ENCODE assay signal across 13 cellular contexts in genomic region chr9:107274096-107274495, GRCh38. TPM values are rescaled to one million over a fixed set of nuclear protein-coding genes. Genes with fewer than 3 reads are reported as not detected.
DNase-seq lines count a peak whose midpoint lies in the region; ATAC-seq, FAIRE-seq and TF ChIP-seq lines count a peak whose summit lies in the region.
"Had no signal": no experiment of that assay in that cellular context is flagged by ENCODE, and none has a peak within 500 bp of the region (broad histone marks: within the 10 kb centered on the region; RNA-seq: fewer than 3 reads in every experiment).

No MANE protein-coding gene starts in this region.

- no peak for DNase-seq in cardiac muscle cell (ENCODE audit: low read depth in 1 of 2, low spot score in 1 of 2)
- no peak for DNase-seq in left ventricle myocardium inferior
- DNase-seq in K562 (ENCODE audit: extremely low read depth in 1 of 4, low spot score in 3 of 4) = peak; percentile 26 to 59 (median 44)
- DNase-seq in thoracic aorta (ENCODE audit: low spot score) = no peak
- DNase-seq in stimulated activated CD4-positive, alpha-beta T cell treated with anti-CD3 and anti-CD28 coated beads, Interleukin-15, amount 100 ng/mL, for 24 hours = no peak
- DNase-seq in DMS79 treated with DMSO at 0.1 percent for 48 hours (lab: John Stamatoyannopoulos, UW) = no peak
- DNase-seq: activated naive CD4-positive, alpha-beta T cell; NCI-H524 had no signal

- no peak for TF ChIP-seq POLR2A in K562 (conservative IDR thresholded peaks at IDR 0.05)

- H3K27ac ChIP-seq in cardiac muscle cell (no peak overlapping the region), left ventricle myocardium inferior (replicated peaks) (no peak overlapping the region), K562 (ENCODE audit: extremely low read depth, low read depth, low read length) (no peak overlapping the region), thoracic aorta (no peak overlapping the region)

- TF ChIP-seq EP300 in K562 (IDR thresholded peaks at IDR 0.05; ENCODE audit: low read length) = peak; percentile 68

- TF ChIP-seq RAD21 in K562 (CRISPR knock-in tag; conservative IDR thresholded peaks at IDR 0.05 in 1 of 2, IDR thresholded peaks at IDR 0.05 in 1 of 2) = no peak

- no peak overlapping the region for H3K4me3 ChIP-seq in cardiac muscle cell
- no peak overlapping the region for H3K4me3 ChIP-seq in left ventricle myocardium inferior
- H3K4me3 ChIP-seq in K562 = no peak overlapping the region
- no peak overlapping the region for H3K4me3 ChIP-seq in thoracic aorta
- H3K4me3 ChIP-seq: tibial nerve had no signal

- no peaks in the 10 kb centered on the region for H3K9me1 ChIP-seq in K562 (ENCODE audit: control insufficient read depth, insufficient read depth, low read length)

- intact Hi-C loops in left ventricle myocardium inferior (cut with micrococcal nuclease) = no loop called here
- intact Hi-C loops in K562 (cut with micrococcal nuclease) = no loop called here

- peak overlapping the region; percentile 53; the same call in 1 of the 2 replicates for H3K4me2 ChIP-seq in K562 (ENCODE audit: insufficient read depth, low read length)

- CTCF ChIA-PET in K562 (lab: Yijun Ruan, JAX; ENCODE audit: low intra/inter-chr PET ratio) = no interaction called here

- peak; percentile 2 for TF ChIP-seq CTCF in cardiac muscle cell (IDR thresholded peaks at IDR 0.05; ENCODE audit: low read depth, low read length)
- no peak for TF ChIP-seq CTCF in left ventricle myocardium inferior (IDR thresholded peaks at IDR 0.05; ENCODE audit: borderline replicate concordance)
- peak in 2 of 3 experiments; percentile 28 to 31; a peak in 2 of 6 replicates for TF ChIP-seq CTCF in K562 (IDR thresholded peaks at IDR 0.05 in 2 of 3, conservative IDR thresholded peaks at IDR 0.05 in 1 of 3; ENCODE audit: insufficient read depth in 2 of 3, low read depth in 1 of 3, low read length in 3 of 3)
- TF ChIP-seq CTCF in thoracic aorta (IDR thresholded peaks at IDR 0.05) = peak; percentile 13

- POLR2A ChIA-PET in K562 (lab: Yijun Ruan, JAX) = interaction anchor here (0.6 to 1.3 kb wide), 5 partner anchors 8 to 255 kb away, joined by 3 to 5 read pairs (median 3); no protein-coding TSS in a partner anchor

- peak; percentile 84 for FAIRE-seq in K562 (lab: Jason Lieb, UNC)
- FAIRE-seq: endothelial cell of umbilical vein, TTC549 had no signal

- H3K4me1 ChIP-seq in cardiac muscle cell (ENCODE audit: low read depth) (no peaks in the 10 kb centered on the region), left ventricle myocardium inferior (peaks cover 20% of the 10 kb centered on the region), K562 (replicated peaks in 1 of 2; ENCODE audit: control insufficient read depth in 2 of 2, insufficient read depth in 2 of 2, low read length in 2 of 2) (peaks cover 5 to 12% of the 10 kb centered on the region in 2 experiments; a peak in 3 of 5 replicates), thoracic aorta (ENCODE audit: control insufficient read depth in 1 of 2, low read depth in 2 of 2) (peaks cover 0 to 8% of the 10 kb centered on the region in 2 donors)

- no peaks in the 10 kb centered on the region for H4K20me1 ChIP-seq in K562 (replicated peaks; ENCODE audit: control insufficient read depth, insufficient read depth, low read length)

- WGBS in K562 (ENCODE audit: insufficient coverage, low coverage, missing lambda C conversion rate) = 0% methylated on average over 1 of the region's 1 CpG

- no peaks in the 10 kb centered on the region for H3K36me3 ChIP-seq in cardiac muscle cell
- H3K36me3 ChIP-seq in left ventricle myocardium inferior = no peaks in the 10 kb centered on the region
- no peaks in the 10 kb centered on the region for H3K36me3 ChIP-seq in K562 (ENCODE audit: control insufficient read depth, insufficient read depth, low read length)
- H3K36me3 ChIP-seq in thoracic aorta = no peaks in the 10 kb centered on the region
- H3K36me3 ChIP-seq: tibial nerve had no signal

- peak; percentile 81 for ATAC-seq in HG03135 (IDR thresholded peaks at IDR 0.05; ENCODE audit: unreplicated experiment)
- ATAC-seq in K562 = peak; percentile 88
- ATAC-seq in thoracic aorta (ENCODE audit: insufficient number of reproducible peaks, low FRiP score, low read depth) = no peak
- ATAC-seq in HG02981 (IDR thresholded peaks at IDR 0.05; ENCODE audit: unreplicated experiment) = no peak

- H3K9ac ChIP-seq in K562 (ENCODE audit: insufficient read depth in 1 of 2, low read depth in 2 of 2, low read length in 2 of 2) = no peak overlapping the region; a peak in 1 of 4 replicates

- H3K9me3 ChIP-seq in cardiac muscle cell (ENCODE audit: low read depth) (no peaks in the 10 kb centered on the region), left ventricle myocardium inferior (replicated peaks) (no peaks in the 10 kb centered on the region), K562 (replicated peaks; ENCODE audit: control insufficient read depth, insufficient read depth, low read depth, low read length) (no peaks in the 10 kb centered on the region), thoracic aorta (no peaks in the 10 kb centered on the region)
- H3K9me3 ChIP-seq: tibial nerve had no signal

- H3K27me3 ChIP-seq in cardiac muscle cell = no peaks in the 10 kb centered on the region
- H3K27me3 ChIP-seq in left ventricle myocardium inferior (ENCODE audit: low read depth) = no peaks in the 10 kb centered on the region
- H3K27me3 ChIP-seq in K562 (ENCODE audit: control insufficient read depth in 2 of 2, insufficient read depth in 2 of 2, low read length in 2 of 2) = peaks cover 5 to 14% of the 10 kb centered on the region in 2 experiments
- H3K27me3 ChIP-seq in thoracic aorta (replicated peaks; ENCODE audit: insufficient read depth) = no peaks in the 10 kb centered on the region
- H3K27me3 ChIP-seq: tibial nerve had no signal

- BruUV-seq in K562 (replicated peaks; lab: Mats Ljungman, UMichigan) = no TSS peak

- in situ Hi-C loops in K562 (cut with MboI) = no loop called here

- peak overlapping the region; percentile 64; the same call in 1 of the 2 replicates for H2AFZ ChIP-seq in K562 (ENCODE audit: low read depth, low read length)

- H3K79me2 ChIP-seq in K562 (ENCODE audit: control insufficient read depth, insufficient read depth, low read length) = no peaks in the 10 kb centered on the region

TF ChIP-seq in K562, 482 proteins besides CTCF, POLR2A, EP300 and RAD21 (continues in another document):
- TF ChIP-seq GATA2 (CRISPR knock-in tag; IDR thresholded peaks at IDR 0.05) (peak; percentile 72), MXI1 (IDR thresholded peaks at IDR 0.05; ENCODE audit: low read depth, low read length) (no peak), RBM25 (IDR thresholded peaks at IDR 0.05; ENCODE audit: low read depth, low read length, severe bottlenecking) (no peak), MITF (IDR thresholded peaks at IDR 0.05) (no peak), ZBTB33 (CRISPR knock-in tag; IDR thresholded peaks at IDR 0.05) (no peak)

RNA-seq across cellular contexts. Expression of gene RAD23B, which starts 9.0 kb away (rescaled TPM):
- total RNA-seq in cardiac muscle cell (84.7 and 88.5 TPM in 2 replicates), left ventricle myocardium inferior (104 TPM), K562 (2014; rRNA removed) (43.9 and 47.6 TPM in 2 replicates), K562 (2014; rRNA removed; fragmentation: Illumina TruSeq; extraction: Trizol) (133 and 144 TPM in 2 replicates), K562 (2015; rRNA removed; fragmentation: Illumina TruSeq; extraction: Trizol) (108 and 114 TPM in 2 replicates), K562 (2021) (129 and 134 TPM in 2 replicates), thoracic aorta (10 to 100 TPM; 33.3 to 57.4 TPM)
- polyA plus RNA-seq in cardiac muscle cell (11.7 and 13.6 TPM in 2 replicates), K562 (2011; rRNA removed) (128 and 165 TPM in 2 replicates), K562 (2014; fragmentation: Illumina TruSeq; extraction: Trizol) (141 and 184 TPM in 2 replicates), K562 (2014; fragmentation: Nextera tagmentation; extraction: Ambion mirVana) (10 to 100 TPM; 14.5 to 30.4 TPM), K562 (2014; rRNA removed) (86.3 and 86.9 TPM in 2 replicates)
- 35.9 and 44.5 TPM in 2 replicates for total RNA-seq in K562 (2011; cell fraction: chromatin; rRNA removed; ENCODE audit: low replicate concordance)
- total RNA-seq in K562 (2011; cell fraction: nucleolus; rRNA removed) = 23.2 and 23.3 TPM in 2 replicates
- total RNA-seq in K562 (2011; cell fraction: nucleoplasm; rRNA removed) = 33.0 and 46.1 TPM in 2 replicates
- polyA plus RNA-seq in K562 (2011; cell fraction: cytosol; rRNA removed) = 87.8 and 95.1 TPM in 2 replicates
- polyA plus RNA-seq in K562 (2011; cell fraction: nucleus; rRNA removed) = 40.4 and 42.4 TPM in 2 replicates
- polyA plus RNA-seq in K562 (2012) = 61.4 and 102 TPM in 2 replicates
- polyA minus RNA-seq in K562 (2011; rRNA and poly(A)+ RNA removed) = 139 and 204 TPM in 2 replicates
- 116 and 172 TPM in 2 replicates for polyA minus RNA-seq in K562 (2011; cell fraction: cytosol; rRNA and poly(A)+ RNA removed)
- polyA minus RNA-seq in K562 (2011; cell fraction: nucleus; rRNA and poly(A)+ RNA removed) = 19.4 and 33.5 TPM in 2 replicates

Comparison
In these comparisons a context has a peak if more than half of its experiments do, and no peak if none do; other contexts are left out.
1. DNase-seq: peak in K562 (4 of 4); none in cardiac muscle cell (0 of 2), left ventricle myocardium inferior (single experiment), thoracic aorta (single experiment), stimulated activated CD4-positive, alpha-beta T cell treated with anti-CD3 and anti-CD28 coated beads, Interleukin-15, amount 100 ng/mL, for 24 hours (single experiment) and DMS79 treated with DMSO at 0.1 percent for 48 hours (single experiment).
2. ATAC-seq: peak in HG03135 (single experiment) and K562 (single experiment); none in thoracic aorta (single experiment) and HG02981 (single experiment).